ENCODE assay signal across 32 cellular contexts in genomic region chr15:61016087-61016486, GRCh38.
"Had no signal": no experiment of that assay in that cellular context is flagged by ENCODE, and none has a peak within 500 bp of the region (broad histone marks: within the 10 kb centered on the region; RNA-seq: fewer than 3 reads in every experiment).

No MANE protein-coding gene starts in this region.

- H3K9me3 ChIP-seq: adrenal gland, ascending aorta, body of pancreas, breast epithelium had no signal

- ATAC-seq: activated naive CD4-positive, alpha-beta T cell treated with anti-CD3 and anti-CD28 coated beads, Interleukin-2, amount 50 U/mL, for 72 hours; activated naive CD8-positive, alpha-beta T cell treated with anti-CD3 and anti-CD28 coated beads, Interleukin-2, amount 50 U/mL, for 24 hours; activated T-cell treated with anti-CD3 and anti-CD28 coated beads, Interleukin-2, amount 50 U/mL, for 4 hours; activated T-cell treated with anti-CD3 and anti-CD28 coated beads, Interleukin-2, amount 50 U/mL, for 72 hours; activated T-helper 17 cell treated with anti-CD3 and anti-CD28 coated beads, Interleukin-2, amount 50 U/mL, for 72 hours; body of pancreas had no signal

- H3K4me3 ChIP-seq: adrenal gland, ascending aorta, body of pancreas, breast epithelium, cardiac muscle cell had no signal

- DNase-seq: activated effector memory CD4-positive, alpha-beta T cell treated with anti-CD3 and anti-CD28 coated beads, Interleukin-2, amount 50 U/mL, for 16 hours; activated effector memory CD4-positive, alpha-beta T cell treated with Interleukin-2 at 50 U/mL for 16 hours; activated gamma-delta T cell; activated gamma-delta T cell treated with Interleukin-2 at 50 U/mL for 16 hours; activated naive CD4-positive, alpha-beta T cell; activated naive CD4-positive, alpha-beta T cell treated with anti-CD3 and anti-CD28 coated beads for 36 hours; activated naive CD4-positive, alpha-beta T cell treated with anti-CD3 and anti-CD28 coated beads, Interleukin-2, amount 10 ng/mL, durations not matched to agents 7 days and 5 days; activated naive CD4-positive, alpha-beta T cell treated with anti-CD3 and anti-CD28 coated beads, Interleukin-2, amount 50 U/mL, for 16 hours; activated naive CD4-positive, alpha-beta T cell treated with Interleukin-2 at 50 U/mL for 16 hours; activated naive CD8-positive, alpha-beta T cell treated with anti-CD3 and anti-CD28 coated beads for 36 hours; activated naive CD8-positive, alpha-beta T cell treated with anti-CD3 and anti-CD28 coated beads, Interleukin-2, amount 10 ng/mL, durations not matched to agents 7 days and 5 days; activated naive CD8-positive, alpha-beta T cell treated with anti-CD3 and anti-CD28 coated beads, Interleukin-2, amount 50 U/mL, for 24 hours; activated T-cell treated with anti-CD3 and anti-CD28 coated beads, Interleukin-2, amount 50 U/mL, for 1 hour; activated T-cell treated with anti-CD3 and anti-CD28 coated beads, Interleukin-2, amount 50 U/mL, for 24 hours; activated T-cell treated with anti-CD3 and anti-CD28 coated beads, Interleukin-2, amount 50 U/mL, for 4 hours; activated T-cell treated with anti-CD3 and anti-CD28 coated beads, Interleukin-2, amount 50 U/mL, for 48 hours; activated T-cell treated with anti-CD3 and anti-CD28 coated beads, Interleukin-2, amount 50 U/mL, for 72 hours; adrenal gland; amniotic stem cell; amygdala; anterior cingulate cortex; aorta; body of pancreas; brain microvascular endothelial cell; caudate nucleus; central memory CD4-positive, alpha-beta T cell; cerebellar nuclear complex had no signal

- H3K27ac ChIP-seq: adrenal gland, ascending aorta, body of pancreas, brain microvascular endothelial cell, breast epithelium, cardiac muscle cell had no signal

- H3K4me1 ChIP-seq: adrenal gland, ascending aorta, body of pancreas, breast epithelium had no signal

- H3K27me3 ChIP-seq: adrenal gland, ascending aorta, body of pancreas, brain microvascular endothelial cell, breast epithelium, cardiac muscle cell had no signal

- H3K36me3 ChIP-seq: adrenal gland, ascending aorta, brain microvascular endothelial cell, breast epithelium, cardiac muscle cell had no signal
